14 cellular contexts compared by ENCODE assay signal in the genomic region with DNA sequence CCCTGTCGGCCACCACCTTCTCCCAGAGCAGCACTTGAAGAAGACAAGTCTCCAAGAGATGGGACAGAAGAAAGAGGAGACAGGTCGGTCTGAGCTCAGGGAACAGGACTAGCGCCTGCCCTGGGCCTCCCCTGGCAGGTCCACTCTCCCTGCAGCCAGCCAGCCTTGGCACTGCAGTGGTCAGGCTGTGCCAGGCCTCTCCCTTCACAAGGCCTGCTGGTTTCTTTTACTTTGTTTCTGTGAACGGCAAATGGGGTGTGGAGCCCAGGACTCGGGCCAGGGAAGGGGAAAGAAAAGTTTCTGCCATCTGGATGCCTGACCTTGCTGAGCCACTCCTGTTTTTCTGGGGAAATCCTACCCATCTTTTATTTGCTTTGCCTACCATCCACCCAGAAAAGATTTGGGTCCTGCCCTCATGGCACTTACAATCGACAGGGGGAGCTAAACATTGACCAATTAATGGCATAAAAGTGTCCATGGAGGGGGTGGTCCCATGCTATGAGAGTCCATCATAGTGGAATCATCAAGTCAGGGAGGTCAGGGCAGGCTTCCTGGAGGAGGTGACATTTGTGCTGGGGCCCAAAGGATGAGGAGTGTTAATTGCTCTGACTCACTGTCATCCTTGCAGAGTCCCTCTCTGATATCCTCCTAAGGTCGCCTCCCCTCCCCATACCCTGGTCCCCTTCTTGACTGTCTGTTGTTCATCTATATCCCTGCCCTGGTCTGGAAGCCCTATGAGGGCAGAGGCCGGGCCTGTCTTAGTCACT.
DNase-seq lines count a peak whose midpoint lies in the region; ATAC-seq, FAIRE-seq and TF ChIP-seq lines count a peak whose summit lies in the region.
"Had no signal": no experiment of that assay in that cellular context is flagged by ENCODE, and none has a peak within 500 bp of the region (broad histone marks: within the 10 kb centered on the region; RNA-seq: fewer than 3 reads in every experiment).

No MANE protein-coding gene starts in this region.

- H3K4me3 Mint-ChIP-seq in type B pancreatic cell (peak overlapping the region; percentile 91), endothelial cell (ENCODE audit: unreplicated experiment) (no peak overlapping the region)

- H3K27me3 ChIP-seq in dorsolateral prefrontal cortex (peaks cover 0 to 4% (median 0%) of the 10 kb centered on the region in 45 donors), muscle layer of colon (ENCODE audit: control insufficient read depth in 1 of 2, insufficient read depth in 2 of 2, low read length in 2 of 2) (no peaks in the 10 kb centered on the region)

- H3K36me3 ChIP-seq in muscle layer of colon (ENCODE audit: insufficient read depth, low read length), result no peaks in the 10 kb centered on the region
- H3K36me3 ChIP-seq: BLaER1 had no signal

- H3K4me3 ChIP-seq in dorsolateral prefrontal cortex, result peak overlapping the region in 33 of 59 donors; percentile 28 to 88 (median 79)
- H3K4me3 ChIP-seq in muscle layer of colon (ENCODE audit: low read depth in 1 of 2, low read length in 2 of 2), result peak overlapping the region in 1 of 2 donors; percentile 23
- H3K4me3 ChIP-seq: GM12878 had no signal

- FAIRE-seq in RCC 7860 (lab: Jason Lieb, UNC), result no peak
- FAIRE-seq: GM12878 had no signal

- H3K36me3 Mint-ChIP-seq in type B pancreatic cell (no peaks in the 10 kb centered on the region), endothelial cell (ENCODE audit: low read depth, unreplicated experiment) (no peaks in the 10 kb centered on the region)
- H3K36me3 Mint-ChIP-seq: memory B cell had no signal

- H3K9me3 Mint-ChIP-seq in type B pancreatic cell, result no peaks in the 10 kb centered on the region
- H3K9me3 Mint-ChIP-seq in endothelial cell (ENCODE audit: unreplicated experiment), result no peaks in the 10 kb centered on the region
- H3K9me3 Mint-ChIP-seq: memory B cell had no signal

- H3K27ac Mint-ChIP-seq in type B pancreatic cell (peak overlapping the region; percentile 45), endothelial cell (ENCODE audit: unreplicated experiment) (no peak overlapping the region)
- H3K27ac Mint-ChIP-seq: memory B cell had no signal

- ATAC-seq in Right ventricle myocardium inferior, result peak; percentile 36
- ATAC-seq: GM12878; stimulated activated naive CD8-positive, alpha-beta T cell treated with anti-CD3 and anti-CD28 coated beads, Interleukin-15, Interleukin-2, amounts not matched to agents 100 U/mL and 50 U/mL, for 24 hours had no signal

- peaks cover 53% of the 10 kb centered on the region for H3K27me3 Mint-ChIP-seq in type B pancreatic cell
- peaks cover 14% of the 10 kb centered on the region for H3K27me3 Mint-ChIP-seq in endothelial cell (ENCODE audit: unreplicated experiment)

- peaks cover 52% of the 10 kb centered on the region for H3K4me1 Mint-ChIP-seq in type B pancreatic cell (ENCODE audit: unreplicated experiment)
- peaks cover 15% of the 10 kb centered on the region for H3K4me1 Mint-ChIP-seq in endothelial cell (ENCODE audit: unreplicated experiment)

- H3K27ac ChIP-seq in dorsolateral prefrontal cortex, result peak overlapping the region in 37 of 59 donors; percentile 1 to 85 (median 57)
- peak overlapping the region; percentile 73 for H3K27ac ChIP-seq in muscle layer of colon (ENCODE audit: low read depth, low read length)
- H3K27ac ChIP-seq: BLaER1 had no signal

- DNase-seq in Right ventricle myocardium inferior (ENCODE audit: missing footprints), result no peak
- no peak for DNase-seq in cardiac septum (ENCODE audit: low spot score)
- DNase-seq in dorsolateral prefrontal cortex, result peak in 7 of 10 donors; percentile 42 to 70 (median 54)
- DNase-seq in type B pancreatic cell (ENCODE audit: extremely low spot score, unreplicated experiment), result no peak
- DNase-seq in occipital lobe (lab: John Stamatoyannopoulos, UW), result no peak
- no peak for DNase-seq in RCC 7860 (ENCODE audit: low spot score)
- no peak for DNase-seq in endothelial cell (ENCODE audit: low spot score)
- DNase-seq: activated CD4-positive, alpha-beta T cell treated with anti-CD3 and anti-CD28 coated beads for 1 hour; NCI-H2029 treated with DMSO at 0.1 percent for 48 hours; stimulated activated naive CD8-positive, alpha-beta T cell treated with anti-CD3 and anti-CD28 coated beads, Interleukin-15, Interleukin-2, amounts not matched to agents 100 U/mL and 50 U/mL, for 24 hours had no signal

- no peaks in the 10 kb centered on the region for H3K9me3 ChIP-seq in muscle layer of colon (ENCODE audit: low read length)
- H3K9me3 ChIP-seq: BLaER1 had no signal

- intact Hi-C loops in Right ventricle myocardium inferior (cut with DNase I) (no loop called here), cardiac septum (cut with DNase I) (no loop called here), dorsolateral prefrontal cortex (cut with DNase I) (loop anchor here in 1 of 2 donors (5.0 kb wide), 1 partner anchor 70 kb away; no protein-coding TSS in a partner anchor)

- H3K9ac ChIP-seq in muscle layer of colon (ENCODE audit: low read length), result peak overlapping the region; percentile 5
- H3K9ac ChIP-seq: BLaER1 had no signal

- TF ChIP-seq CTCF in dorsolateral prefrontal cortex (IDR thresholded peaks at IDR 0.05 in 54 of 56, conservative IDR thresholded peaks at IDR 0.05 in 2 of 56; ENCODE audit: low read depth in 1 of 56, partially characterized antibody in 56 of 56) (no peak), type B pancreatic cell (conservative IDR thresholded peaks at IDR 0.05) (no peak), endothelial cell (IDR thresholded peaks at IDR 0.05; ENCODE audit: unreplicated experiment) (no peak)

- peaks cover 51% of the 10 kb centered on the region for H3K4me1 ChIP-seq in muscle layer of colon (ENCODE audit: insufficient read depth, low read length)

Comparison
In these comparisons a context has a peak if more than half of its experiments do, and no peak if none do; other contexts are left out.
1. DNase-seq: peak in dorsolateral prefrontal cortex (7 of 10); none in Right ventricle myocardium inferior (single experiment), cardiac septum (single experiment), type B pancreatic cell (single experiment), occipital lobe (single experiment), RCC 7860 (single experiment) and endothelial cell (single experiment).